1 cellular context compared by ENCODE assay signal in the genomic region with DNA sequence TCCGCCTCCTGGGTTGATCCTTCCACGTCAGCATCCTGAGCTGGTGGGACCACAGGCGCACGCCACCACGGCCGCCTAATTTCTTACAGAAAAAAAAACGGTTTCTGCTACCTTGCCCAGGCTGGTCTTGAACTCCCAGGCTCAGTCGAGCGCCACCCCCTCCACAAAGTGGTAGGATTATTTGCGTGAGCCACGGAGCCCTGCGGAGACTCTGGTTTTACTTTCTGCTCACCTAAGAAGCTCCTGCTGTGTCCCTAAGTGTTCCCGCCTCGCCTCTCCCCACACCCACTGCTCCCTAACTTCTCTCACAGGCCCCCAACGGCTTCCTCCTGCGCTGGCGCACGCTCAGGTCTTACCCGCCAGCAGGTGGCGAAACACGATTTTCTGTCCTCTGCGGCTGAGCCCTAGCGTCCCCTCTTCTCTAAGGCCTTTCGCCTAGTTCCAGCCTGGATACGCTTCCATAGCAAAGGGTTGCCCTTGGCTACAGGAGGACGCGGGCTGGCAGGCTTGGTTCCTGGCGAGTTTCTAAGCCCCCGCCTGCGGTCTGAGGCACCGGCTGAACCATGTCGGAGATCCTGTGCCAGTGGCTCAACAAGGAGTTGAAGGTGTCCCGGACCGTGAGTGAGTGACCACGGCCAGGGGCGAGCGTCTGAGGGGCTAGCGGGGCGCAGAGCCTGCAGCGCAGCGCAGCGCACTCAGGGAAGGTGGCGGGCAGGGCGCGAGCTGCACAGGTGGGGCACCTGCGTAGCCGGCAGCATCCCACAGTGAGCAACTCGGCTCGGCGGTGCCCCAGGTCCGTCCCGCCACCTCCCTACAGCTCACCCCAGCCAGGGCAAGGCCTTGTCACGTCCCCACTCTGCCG.
A peak's percentile ranks its signal among the peaks of the same experiment; 100 is the strongest.
TF ChIP-seq lines count a peak whose summit lies in the region.

A gene with protein sequence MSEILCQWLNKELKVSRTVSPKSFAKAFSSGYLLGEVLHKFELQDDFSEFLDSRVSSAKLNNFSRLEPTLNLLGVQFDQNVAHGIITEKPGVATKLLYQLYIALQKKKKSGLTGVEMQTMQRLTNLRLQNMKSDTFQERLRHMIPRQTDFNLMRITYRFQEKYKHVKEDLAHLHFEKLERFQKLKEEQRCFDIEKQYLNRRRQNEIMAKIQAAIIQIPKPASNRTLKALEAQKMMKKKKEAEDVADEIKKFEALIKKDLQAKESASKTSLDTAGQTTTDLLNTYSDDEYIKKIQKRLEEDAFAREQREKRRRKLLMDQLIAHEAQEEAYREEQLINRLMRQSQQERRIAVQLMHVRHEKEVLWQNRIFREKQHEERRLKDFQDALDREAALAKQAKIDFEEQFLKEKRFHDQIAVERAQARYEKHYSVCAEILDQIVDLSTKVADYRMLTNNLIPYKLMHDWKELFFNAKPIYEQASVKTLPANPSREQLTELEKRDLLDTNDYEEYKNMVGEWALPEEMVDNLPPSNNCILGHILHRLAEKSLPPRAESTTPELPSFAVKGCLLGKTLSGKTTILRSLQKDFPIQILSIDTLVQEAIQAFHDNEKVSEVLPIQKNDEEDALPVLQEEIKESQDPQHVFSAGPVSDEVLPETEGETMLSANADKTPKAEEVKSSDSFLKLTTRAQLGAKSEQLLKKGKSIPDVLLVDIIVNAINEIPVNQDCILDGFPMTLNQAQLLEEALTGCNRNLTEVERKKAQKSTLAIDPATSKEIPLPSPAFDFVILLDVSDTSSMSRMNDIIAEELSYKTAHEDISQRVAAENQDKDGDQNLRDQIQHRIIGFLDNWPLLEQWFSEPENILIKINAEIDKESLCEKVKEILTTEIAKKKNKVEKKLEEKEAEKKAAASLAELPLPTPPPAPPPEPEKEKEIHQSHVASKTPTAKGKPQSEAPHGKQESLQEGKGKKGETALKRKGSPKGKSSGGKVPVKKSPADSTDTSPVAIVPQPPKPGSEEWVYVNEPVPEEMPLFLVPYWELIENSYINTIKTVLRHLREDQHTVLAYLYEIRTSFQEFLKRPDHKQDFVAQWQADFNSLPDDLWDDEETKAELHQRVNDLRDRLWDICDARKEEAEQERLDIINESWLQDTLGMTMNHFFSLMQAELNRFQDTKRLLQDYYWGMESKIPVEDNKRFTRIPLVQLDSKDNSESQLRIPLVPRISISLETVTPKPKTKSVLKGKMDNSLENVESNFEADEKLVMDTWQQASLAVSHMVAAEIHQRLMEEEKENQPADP (N-terminal part only) (plus strand): TSS at position 429 of the 862 bp plus-strand sequence. CDS start 135 bp downstream, at position 564.

TF ChIP-seq in HepG2, 621 proteins besides CTCF, POLR2A, EP300 and RAD21 (continued from another document and continues in another):
- TF ChIP-seq, protein P1, sequence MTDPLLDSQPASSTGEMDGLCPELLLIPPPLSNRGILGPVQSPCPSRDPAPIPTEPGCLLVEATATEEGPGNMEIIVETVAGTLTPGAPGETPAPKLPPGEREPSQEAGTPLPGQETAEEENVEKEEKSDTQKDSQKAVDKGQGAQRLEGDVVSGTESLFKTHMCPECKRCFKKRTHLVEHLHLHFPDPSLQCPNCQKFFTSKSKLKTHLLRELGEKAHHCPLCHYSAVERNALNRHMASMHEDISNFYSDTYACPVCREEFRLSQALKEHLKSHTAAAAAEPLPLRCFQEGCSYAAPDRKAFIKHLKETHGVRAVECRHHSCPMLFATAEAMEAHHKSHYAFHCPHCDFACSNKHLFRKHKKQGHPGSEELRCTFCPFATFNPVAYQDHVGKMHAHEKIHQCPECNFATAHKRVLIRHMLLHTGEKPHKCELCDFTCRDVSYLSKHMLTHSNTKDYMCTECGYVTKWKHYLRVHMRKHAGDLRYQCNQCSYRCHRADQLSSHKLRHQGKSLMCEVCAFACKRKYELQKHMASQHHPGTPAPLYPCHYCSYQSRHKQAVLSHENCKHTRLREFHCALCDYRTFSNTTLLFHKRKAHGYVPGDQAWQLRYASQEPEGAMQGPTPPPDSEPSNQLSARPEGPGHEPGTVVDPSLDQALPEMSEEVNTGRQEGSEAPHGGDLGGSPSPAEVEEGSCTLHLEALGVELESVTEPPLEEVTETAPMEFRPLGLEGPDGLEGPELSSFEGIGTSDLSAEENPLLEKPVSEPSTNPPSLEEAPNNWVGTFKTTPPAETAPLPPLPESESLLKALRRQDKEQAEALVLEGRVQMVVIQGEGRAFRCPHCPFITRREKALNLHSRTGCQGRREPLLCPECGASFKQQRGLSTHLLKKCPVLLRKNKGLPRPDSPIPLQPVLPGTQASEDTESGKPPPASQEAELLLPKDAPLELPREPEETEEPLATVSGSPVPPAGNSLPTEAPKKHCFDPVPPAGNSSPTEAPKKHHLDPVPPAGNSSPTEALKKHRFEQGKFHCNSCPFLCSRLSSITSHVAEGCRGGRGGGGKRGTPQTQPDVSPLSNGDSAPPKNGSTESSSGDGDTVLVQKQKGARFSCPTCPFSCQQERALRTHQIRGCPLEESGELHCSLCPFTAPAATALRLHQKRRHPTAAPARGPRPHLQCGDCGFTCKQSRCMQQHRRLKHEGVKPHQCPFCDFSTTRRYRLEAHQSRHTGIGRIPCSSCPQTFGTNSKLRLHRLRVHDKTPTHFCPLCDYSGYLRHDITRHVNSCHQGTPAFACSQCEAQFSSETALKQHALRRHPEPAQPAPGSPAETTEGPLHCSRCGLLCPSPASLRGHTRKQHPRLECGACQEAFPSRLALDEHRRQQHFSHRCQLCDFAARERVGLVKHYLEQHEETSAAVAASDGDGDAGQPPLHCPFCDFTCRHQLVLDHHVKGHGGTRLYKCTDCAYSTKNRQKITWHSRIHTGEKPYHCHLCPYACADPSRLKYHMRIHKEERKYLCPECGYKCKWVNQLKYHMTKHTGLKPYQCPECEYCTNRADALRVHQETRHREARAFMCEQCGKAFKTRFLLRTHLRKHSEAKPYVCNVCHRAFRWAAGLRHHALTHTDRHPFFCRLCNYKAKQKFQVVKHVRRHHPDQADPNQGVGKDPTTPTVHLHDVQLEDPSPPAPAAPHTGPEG (CRISPR knock-in tag; IDR thresholded peaks at IDR 0.05), result no peak
- TF ChIP-seq ZNF451 (CRISPR knock-in tag; IDR thresholded peaks at IDR 0.05) (peak; percentile 88; the same call in 1 of the 2 replicates), ISL2 (CRISPR knock-in tag; IDR thresholded peaks at IDR 0.05) (peak; percentile 10), RFXANK (CRISPR knock-in tag; IDR thresholded peaks at IDR 0.05) (0 out of 2 replicates have a peak, but pooled peaks have one; percentile 30), KLF13 (CRISPR knock-in tag; IDR thresholded peaks at IDR 0.05) (no peak), MYC (CRISPR knock-in tag; IDR thresholded peaks at IDR 0.05; ENCODE audit: borderline replicate concordance) (peak; percentile 30; the same call in 1 of the 2 replicates), TBX2 (CRISPR knock-in tag; IDR thresholded peaks at IDR 0.05; ENCODE audit: borderline replicate concordance) (peak; percentile 66; the same call in 1 of the 2 replicates), SALL1 (CRISPR knock-in tag; IDR thresholded peaks at IDR 0.05) (peak; percentile 78), ZNF225 (CRISPR knock-in tag; IDR thresholded peaks at IDR 0.05) (peak; percentile 49), TAF1 (CRISPR knock-in tag; IDR thresholded peaks at IDR 0.05) (peak; percentile 36; the same call in 1 of the 2 replicates), CENPX (CRISPR knock-in tag; IDR thresholded peaks at IDR 0.05) (no peak), ZNF143 (CRISPR knock-in tag; IDR thresholded peaks at IDR 0.05) (0 out of 2 replicates have a peak, but pooled peaks have one; percentile 27), TARDBP (CRISPR knock-in tag; IDR thresholded peaks at IDR 0.05) (peak; percentile 43; the same call in 1 of the 2 replicates), ZNF282 (IDR thresholded peaks at IDR 0.05; ENCODE audit: partially characterized antibody) (no peak), ZNF430 (CRISPR knock-in tag; IDR thresholded peaks at IDR 0.05) (0 out of 2 replicates have a peak, but pooled peaks have one; percentile 75), BHLHE40 (IDR thresholded peaks at IDR 0.05; ENCODE audit: low read length) (0 out of 2 replicates have a peak, but pooled peaks have one; percentile 3), FOXK1 (CRISPR knock-in tag; IDR thresholded peaks at IDR 0.05; ENCODE audit: borderline replicate concordance, low read depth) (peak; percentile 47; the same call in 1 of the 2 replicates), KLF16 (CRISPR knock-in tag; IDR thresholded peaks at IDR 0.05) (peak in 1 of 2 experiments; percentile 66; a peak in 1 of 4 replicates), ATM (IDR thresholded peaks at IDR 0.05; ENCODE audit: borderline replicate concordance) (no peak), MEF2D (CRISPR knock-in tag; IDR thresholded peaks at IDR 0.05) (peak; percentile 70)
- TF ChIP-seq, protein P2, sequence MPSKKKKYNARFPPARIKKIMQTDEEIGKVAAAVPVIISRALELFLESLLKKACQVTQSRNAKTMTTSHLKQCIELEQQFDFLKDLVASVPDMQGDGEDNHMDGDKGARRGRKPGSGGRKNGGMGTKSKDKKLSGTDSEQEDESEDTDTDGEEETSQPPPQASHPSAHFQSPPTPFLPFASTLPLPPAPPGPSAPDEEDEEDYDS (CRISPR knock-in tag; IDR thresholded peaks at IDR 0.05), result peak; percentile 61; the same call in 1 of the 2 replicates
- TF ChIP-seq, protein P3, sequence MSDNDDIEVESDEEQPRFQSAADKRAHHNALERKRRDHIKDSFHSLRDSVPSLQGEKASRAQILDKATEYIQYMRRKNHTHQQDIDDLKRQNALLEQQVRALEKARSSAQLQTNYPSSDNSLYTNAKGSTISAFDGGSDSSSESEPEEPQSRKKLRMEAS (IDR thresholded peaks at IDR 0.05), result peak; percentile 50; the same call in 1 of the 2 replicates
- TF ChIP-seq, protein P4, sequence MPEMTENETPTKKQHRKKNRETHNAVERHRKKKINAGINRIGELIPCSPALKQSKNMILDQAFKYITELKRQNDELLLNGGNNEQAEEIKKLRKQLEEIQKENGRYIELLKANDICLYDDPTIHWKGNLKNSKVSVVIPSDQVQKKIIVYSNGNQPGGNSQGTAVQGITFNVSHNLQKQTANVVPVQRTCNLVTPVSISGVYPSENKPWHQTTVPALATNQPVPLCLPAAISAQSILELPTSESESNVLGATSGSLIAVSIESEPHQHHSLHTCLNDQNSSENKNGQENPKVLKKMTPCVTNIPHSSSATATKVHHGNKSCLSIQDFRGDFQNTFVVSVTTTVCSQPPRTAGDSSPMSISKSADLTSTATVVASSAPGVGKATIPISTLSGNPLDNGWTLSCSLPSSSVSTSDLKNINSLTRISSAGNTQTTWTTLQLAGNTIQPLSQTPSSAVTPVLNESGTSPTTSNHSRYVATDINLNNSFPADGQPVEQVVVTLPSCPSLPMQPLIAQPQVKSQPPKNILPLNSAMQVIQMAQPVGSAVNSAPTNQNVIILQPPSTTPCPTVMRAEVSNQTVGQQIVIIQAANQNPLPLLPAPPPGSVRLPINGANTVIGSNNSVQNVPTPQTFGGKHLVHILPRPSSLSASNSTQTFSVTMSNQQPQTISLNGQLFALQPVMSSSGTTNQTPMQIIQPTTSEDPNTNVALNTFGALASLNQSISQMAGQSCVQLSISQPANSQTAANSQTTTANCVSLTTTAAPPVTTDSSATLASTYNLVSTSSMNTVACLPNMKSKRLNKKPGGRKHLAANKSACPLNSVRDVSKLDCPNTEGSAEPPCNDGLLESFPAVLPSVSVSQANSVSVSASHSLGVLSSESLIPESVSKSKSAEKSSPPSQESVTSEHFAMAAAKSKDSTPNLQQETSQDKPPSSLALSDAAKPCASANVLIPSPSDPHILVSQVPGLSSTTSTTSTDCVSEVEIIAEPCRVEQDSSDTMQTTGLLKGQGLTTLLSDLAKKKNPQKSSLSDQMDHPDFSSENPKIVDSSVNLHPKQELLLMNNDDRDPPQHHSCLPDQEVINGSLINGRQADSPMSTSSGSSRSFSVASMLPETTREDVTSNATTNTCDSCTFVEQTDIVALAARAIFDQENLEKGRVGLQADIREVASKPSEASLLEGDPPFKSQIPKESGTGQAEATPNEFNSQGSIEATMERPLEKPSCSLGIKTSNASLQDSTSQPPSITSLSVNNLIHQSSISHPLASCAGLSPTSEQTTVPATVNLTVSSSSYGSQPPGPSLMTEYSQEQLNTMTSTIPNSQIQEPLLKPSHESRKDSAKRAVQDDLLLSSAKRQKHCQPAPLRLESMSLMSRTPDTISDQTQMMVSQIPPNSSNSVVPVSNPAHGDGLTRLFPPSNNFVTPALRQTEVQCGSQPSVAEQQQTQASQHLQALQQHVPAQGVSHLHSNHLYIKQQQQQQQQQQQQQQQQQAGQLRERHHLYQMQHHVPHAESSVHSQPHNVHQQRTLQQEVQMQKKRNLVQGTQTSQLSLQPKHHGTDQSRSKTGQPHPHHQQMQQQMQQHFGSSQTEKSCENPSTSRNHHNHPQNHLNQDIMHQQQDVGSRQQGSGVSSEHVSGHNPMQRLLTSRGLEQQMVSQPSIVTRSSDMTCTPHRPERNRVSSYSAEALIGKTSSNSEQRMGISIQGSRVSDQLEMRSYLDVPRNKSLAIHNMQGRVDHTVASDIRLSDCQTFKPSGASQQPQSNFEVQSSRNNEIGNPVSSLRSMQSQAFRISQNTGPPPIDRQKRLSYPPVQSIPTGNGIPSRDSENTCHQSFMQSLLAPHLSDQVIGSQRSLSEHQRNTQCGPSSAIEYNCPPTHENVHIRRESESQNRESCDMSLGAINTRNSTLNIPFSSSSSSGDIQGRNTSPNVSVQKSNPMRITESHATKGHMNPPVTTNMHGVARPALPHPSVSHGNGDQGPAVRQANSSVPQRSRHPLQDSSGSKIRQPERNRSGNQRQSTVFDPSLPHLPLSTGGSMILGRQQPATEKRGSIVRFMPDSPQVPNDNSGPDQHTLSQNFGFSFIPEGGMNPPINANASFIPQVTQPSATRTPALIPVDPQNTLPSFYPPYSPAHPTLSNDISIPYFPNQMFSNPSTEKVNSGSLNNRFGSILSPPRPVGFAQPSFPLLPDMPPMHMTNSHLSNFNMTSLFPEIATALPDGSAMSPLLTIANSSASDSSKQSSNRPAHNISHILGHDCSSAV (CRISPR knock-in tag; IDR thresholded peaks at IDR 0.05; ENCODE audit: borderline replicate concordance), result no peak
- TF ChIP-seq, protein P5, sequence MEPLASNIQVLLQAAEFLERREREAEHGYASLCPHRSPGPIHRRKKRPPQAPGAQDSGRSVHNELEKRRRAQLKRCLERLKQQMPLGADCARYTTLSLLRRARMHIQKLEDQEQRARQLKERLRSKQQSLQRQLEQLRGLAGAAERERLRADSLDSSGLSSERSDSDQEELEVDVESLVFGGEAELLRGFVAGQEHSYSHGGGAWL (CRISPR knock-in tag; IDR thresholded peaks at IDR 0.05), result 0 out of 2 replicates have a peak, but pooled peaks have one; percentile 27
- TF ChIP-seq, protein P6, sequence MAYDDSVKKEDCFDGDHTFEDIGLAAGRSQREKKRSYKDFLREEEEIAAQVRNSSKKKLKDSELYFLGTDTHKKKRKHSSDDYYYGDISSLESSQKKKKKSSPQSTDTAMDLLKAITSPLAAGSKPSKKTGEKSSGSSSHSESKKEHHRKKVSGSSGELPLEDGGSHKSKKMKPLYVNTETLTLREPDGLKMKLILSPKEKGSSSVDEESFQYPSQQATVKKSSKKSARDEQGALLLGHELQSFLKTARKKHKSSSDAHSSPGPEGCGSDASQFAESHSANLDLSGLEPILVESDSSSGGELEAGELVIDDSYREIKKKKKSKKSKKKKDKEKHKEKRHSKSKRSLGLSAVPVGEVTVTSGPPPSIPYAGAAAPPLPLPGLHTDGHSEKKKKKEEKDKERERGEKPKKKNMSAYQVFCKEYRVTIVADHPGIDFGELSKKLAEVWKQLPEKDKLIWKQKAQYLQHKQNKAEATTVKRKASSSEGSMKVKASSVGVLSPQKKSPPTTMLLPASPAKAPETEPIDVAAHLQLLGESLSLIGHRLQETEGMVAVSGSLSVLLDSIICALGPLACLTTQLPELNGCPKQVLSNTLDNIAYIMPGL (CRISPR knock-in tag; IDR thresholded peaks at IDR 0.05; ENCODE audit: borderline replicate concordance in 1 of 2, low read depth in 1 of 2), result peak; percentile 89 to 94
